16 cellular contexts compared by ENCODE assay signal in genomic region chr19:17061691-17062090, GRCh38. TPM values are rescaled to one million over a fixed set of nuclear protein-coding genes. Genes with fewer than 3 reads are reported as not detected.
DNase-seq lines count a peak whose midpoint lies in the region; ATAC-seq and TF ChIP-seq lines count a peak whose summit lies in the region.
"Had no signal": no experiment of that assay in that cellular context is flagged by ENCODE, and none has a peak within 500 bp of the region (broad histone marks: within the 10 kb centered on the region; RNA-seq: fewer than 3 reads in every experiment).

No MANE protein-coding gene starts in this region.

- H3K27ac ChIP-seq in VCaP (peak overlapping the region; percentile 58), osteoblast (ENCODE audit: low read depth, low read length) (peak overlapping the region; percentile 17)
- H3K27ac ChIP-seq: GM23248 had no signal

- no peaks in the 10 kb centered on the region for H3K9me3 Mint-ChIP-seq in natural killer cell
- H3K9me3 Mint-ChIP-seq: CD4-positive, CD25-positive, alpha-beta regulatory T cell; CD8-positive, alpha-beta memory T cell had no signal

- intact Hi-C loops in left colon (cut with DNase I, micrococcal nuclease) = loop anchor here in 1 of 2 donors (10.0 kb wide), 1 partner anchor 223 kb away; the partner anchor contains the start of gene ANKLE1
- intact Hi-C loops in natural killer cell (cut with micrococcal nuclease) = no loop called here

- peaks cover 11% of the 10 kb centered on the region for H3K36me3 Mint-ChIP-seq in natural killer cell

- no peak overlapping the region for H2AFZ ChIP-seq in osteoblast (ENCODE audit: low read length)
- H2AFZ ChIP-seq: GM23248 had no signal

- H3K27me3 Mint-ChIP-seq in natural killer cell (ENCODE audit: low read depth in 2 of 2) = peaks cover 12 to 20% of the 10 kb centered on the region in 2 donors
- H3K27me3 Mint-ChIP-seq: CD4-positive, CD25-positive, alpha-beta regulatory T cell; CD8-positive, alpha-beta memory T cell had no signal

- peaks cover 20 to 23% of the 10 kb centered on the region in 2 donors for H3K4me1 Mint-ChIP-seq in natural killer cell

- H3K4me3 ChIP-seq in osteoblast (ENCODE audit: insufficient read depth, low read length) = no peak overlapping the region
- H3K4me3 ChIP-seq: GM23248, HAP-1 had no signal

- peaks cover 25% of the 10 kb centered on the region for H3K36me3 ChIP-seq in osteoblast (ENCODE audit: insufficient read depth, low read length)

- H3K27me3 ChIP-seq in osteoblast (ENCODE audit: insufficient read depth, low read length) = no peaks in the 10 kb centered on the region
- H3K27me3 ChIP-seq: BE2C had no signal

- ATAC-seq in left colon (peak; percentile 87), natural killer cell (no peak)
- ATAC-seq: HepG2 had no signal

- no peaks in the 10 kb centered on the region for H4K20me1 ChIP-seq in osteoblast (ENCODE audit: insufficient read depth, low read length)

- no peaks in the 10 kb centered on the region for H3K4me1 ChIP-seq in osteoblast (ENCODE audit: insufficient read depth, low read length)
- H3K4me1 ChIP-seq: BE2C, Caco-2 had no signal

- H3K9me3 ChIP-seq in osteoblast (ENCODE audit: low read depth, low read length) = peaks cover 9% of the 10 kb centered on the region
- H3K9me3 ChIP-seq: Caco-2, HAP-1 had no signal

- TF ChIP-seq CTCF in VCaP (conservative IDR thresholded peaks at IDR 0.05) (no peak), osteoblast (IDR thresholded peaks at IDR 0.05; ENCODE audit: extremely low read depth, low read depth, low read length) (no peak), natural killer cell (IDR thresholded peaks at IDR 0.05) (no peak)

- no peak overlapping the region for H3K27ac Mint-ChIP-seq in natural killer cell
- H3K27ac Mint-ChIP-seq: CD8-positive, alpha-beta memory T cell had no signal

- no peak overlapping the region for H3K4me3 Mint-ChIP-seq in natural killer cell
- H3K4me3 Mint-ChIP-seq: CD4-positive, CD25-positive, alpha-beta regulatory T cell; CD8-positive, alpha-beta memory T cell had no signal

- peak; percentile 56 to 64 for DNase-seq in left colon
- DNase-seq in osteoblast (ENCODE audit: insufficient read length, low spot score, missing footprints) = peak; percentile 23
- DNase-seq in natural killer cell = no peak
- no peak for DNase-seq in Kasumi-1 (lab: John Stamatoyannopoulos, UW)
- no peak for DNase-seq in activated CD8-positive, alpha-beta memory T cell treated with anti-CD3 and anti-CD28 coated beads for 24 hours
- DNase-seq: ACHN; BE2C; C1 segment of cervical spinal cord; Caco-2; CD4-positive, CD25-positive, alpha-beta regulatory T cell; CD8-positive, alpha-beta memory T cell; GM23248 had no signal

- H3K4me2 ChIP-seq in osteoblast (ENCODE audit: insufficient read depth, low read length) = no peak overlapping the region

- H3K79me2 ChIP-seq in osteoblast (ENCODE audit: insufficient read depth, low read length) = peaks cover 37% of the 10 kb centered on the region

RNA-seq across cellular contexts. Expression of gene HAUS8, which starts 13.6 kb away (rescaled TPM):
- total RNA-seq in left colon = 10 to 100 TPM; 10.7 to 14.1 TPM
- total RNA-seq in osteoblast = 1.8 and 2.1 TPM in 2 replicates
- 10 to 100 TPM; 10.3 to 13.5 (median 10.4) TPM for total RNA-seq in natural killer cell

RNA-seq across cellular contexts. Expression of gene MYO9B, which starts 13.9 kb away (rescaled TPM):
- 10 to 100 TPM; 69.9 to 82.2 TPM for total RNA-seq in left colon
- 86.9 and 96.6 TPM in 2 replicates for total RNA-seq in osteoblast
- total RNA-seq in natural killer cell = 100 to 1,000 TPM; 321 to 378 (median 365) TPM

RNA-seq across cellular contexts. Expression of gene CPAMD8, which starts 35.1 kb away (rescaled TPM):
- total RNA-seq in left colon (1 to 10 TPM; 2.3 to 3.4 TPM), osteoblast (0.29 and 0.36 TPM in 2 replicates), natural killer cell (1 to 10 TPM; 3.6 to 4.9 (median 4.7) TPM)
- total RNA-seq: H4 had no signal

Comparison
In these comparisons a context has a peak if more than half of its experiments do, and no peak if none do; other contexts are left out.
1. DNase-seq: peak in left colon (2 of 2) and osteoblast (single experiment); none in natural killer cell (single experiment), Kasumi-1 (0 of 2) and activated CD8-positive, alpha-beta memory T cell treated with anti-CD3 and anti-CD28 coated beads for 24 hours (single experiment).